In the genomic region with DNA sequence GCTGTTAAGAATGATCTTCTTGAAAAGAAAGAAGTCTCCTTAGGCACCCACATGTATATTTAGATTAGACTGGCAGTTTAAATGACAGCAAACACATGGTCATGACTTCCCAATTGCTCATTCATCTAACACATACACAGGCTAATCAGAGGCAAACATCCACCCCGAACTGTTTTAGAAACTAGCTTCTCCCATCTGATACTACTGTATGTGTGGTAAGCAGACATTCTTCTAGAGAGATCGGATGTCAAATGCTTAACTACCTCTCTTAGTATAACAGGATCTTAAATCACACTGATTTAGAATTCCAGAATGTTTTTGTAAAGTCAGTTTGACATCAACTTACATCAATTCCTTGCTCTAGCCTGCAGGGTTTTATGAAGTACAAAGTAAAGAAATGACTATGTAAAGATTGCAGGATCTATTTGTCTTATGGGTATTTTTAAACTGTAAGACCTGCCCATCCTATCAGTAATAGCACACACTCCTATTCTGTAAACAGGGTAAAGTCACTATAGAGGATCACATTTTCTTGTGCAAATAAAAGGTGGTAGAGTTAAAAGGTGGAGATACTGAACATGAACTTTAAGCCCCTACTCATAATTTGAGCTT, we compare ENCODE assay signal across 11 cellular contexts.
DNase-seq lines count a peak whose midpoint lies in the region; ATAC-seq, FAIRE-seq and TF ChIP-seq lines count a peak whose summit lies in the region.
"Had no signal": no experiment of that assay in that cellular context is flagged by ENCODE, and none has a peak within 500 bp of the region (broad histone marks: within the 10 kb centered on the region; RNA-seq: fewer than 3 reads in every experiment).

No MANE protein-coding gene starts in this region.

- H3K4me3 ChIP-seq in endocrine pancreas (ENCODE audit: control insufficient read depth, insufficient read depth, low read length), result peak overlapping the region; percentile 47
- H3K4me3 ChIP-seq: spleen had no signal

- peaks cover 27% of the 10 kb centered on the region for H3K4me1 ChIP-seq in endocrine pancreas (ENCODE audit: control insufficient read depth, insufficient read depth, low read length)

- peak; percentile 83 for FAIRE-seq in GM19239 (lab: Jason Lieb, UNC)

- DNase-seq in Ammon's horn (ENCODE audit: low spot score) (peak; percentile 10), GM19239 (ENCODE audit: insufficient read length, low spot score) (no peak), HT-29 (ENCODE audit: low spot score) (peak; percentile 21), GM10266 (ENCODE audit: extremely low spot score) (no peak), NCI-H1105 treated with DMSO at 0.1 percent for 48 hours (lab: John Stamatoyannopoulos, UW) (no peak), left ventricle myocardium superior (no peak), posterior cingulate gyrus (no peak)
- DNase-seq: activated CD4-positive, CD25-positive, alpha-beta regulatory T cell; glutamatergic neuron; spleen had no signal

- TF ChIP-seq CTCF in GM10266 (IDR thresholded peaks at IDR 0.05; ENCODE audit: control insufficient read depth, insufficient read depth, low read depth, missing control alignments), result no peak

- H3K36me3 ChIP-seq in endocrine pancreas (ENCODE audit: control insufficient read depth, insufficient read depth, low read length), result no peaks in the 10 kb centered on the region
- H3K36me3 ChIP-seq: spleen had no signal

- no peak for ATAC-seq in left ventricle myocardium superior

- H3K9ac ChIP-seq in endocrine pancreas (ENCODE audit: control insufficient read depth, insufficient read depth, low read length), result no peak overlapping the region

- H3K9me3 ChIP-seq in endocrine pancreas (ENCODE audit: control insufficient read depth, low read length), result no peaks in the 10 kb centered on the region
- H3K9me3 ChIP-seq: spleen had no signal

- H3K27me3 ChIP-seq in endocrine pancreas (ENCODE audit: control insufficient read depth, insufficient read depth, low read length), result no peaks in the 10 kb centered on the region
- H3K27me3 ChIP-seq: spleen had no signal

- intact Hi-C loops in left ventricle myocardium superior (cut with micrococcal nuclease), result no loop called here
- intact Hi-C loops in posterior cingulate gyrus (cut with DNase I), result no loop called here

Comparison
In these comparisons a context has a peak if more than half of its experiments do, and no peak if none do; other contexts are left out.
1. DNase-seq: peak in Ammon's horn (single experiment) and HT-29 (single experiment); none in GM19239 (single experiment), GM10266 (single experiment), NCI-H1105 treated with DMSO at 0.1 percent for 48 hours (single experiment), left ventricle myocardium superior (single experiment) and posterior cingulate gyrus (0 of 10).